In genomic region chr2:29931818-29932217, GRCh38 we compare ENCODE assay signal across 29 cellular contexts. TPM values are rescaled to one million over a fixed set of nuclear protein-coding genes. Genes with fewer than 3 reads are reported as not detected.
"Had no signal": no experiment of that assay in that cellular context is flagged by ENCODE, and none has a peak within 500 bp of the region (broad histone marks: within the 10 kb centered on the region; RNA-seq: fewer than 3 reads in every experiment).

No MANE protein-coding gene starts in this region.

- H3K36me3 ChIP-seq: colonic mucosa, gastrocnemius medialis, heart right ventricle, left lung, lower lobe of right lung had no signal

- H3K4me3 ChIP-seq: colonic mucosa, gastrocnemius medialis, heart right ventricle, left lung, lower lobe of right lung, mucosa of descending colon had no signal

- ATAC-seq: effector memory CD8-positive, alpha-beta T cell; esophagus mucosa; foreskin keratinocyte; gastrocnemius medialis; heart right ventricle; left cardiac atrium; left lung; left ventricle myocardium superior; lower lobe of right lung; mucosa of descending colon had no signal

- H3K4me1 ChIP-seq: colonic mucosa, foreskin keratinocyte, gastrocnemius medialis, heart right ventricle, left lung, lower lobe of right lung had no signal

- H3K27me3 ChIP-seq: colonic mucosa had no signal

- H3K27ac ChIP-seq: colonic mucosa, epithelial cell of prostate, foreskin keratinocyte, gastrocnemius medialis, heart right ventricle, left lung, lower lobe of right lung had no signal

- H3K9me3 ChIP-seq: colonic mucosa, gastrocnemius medialis, heart right ventricle, left lung, lower lobe of right lung, mucosa of descending colon had no signal

- DNase-seq: colonic mucosa; cortex of kidney; effector CD8-positive, alpha-beta T cell; effector memory CD8-positive, alpha-beta T cell; endodermal cell; erythroblast; foreskin keratinocyte; gastrocnemius medialis; glutamatergic neuron; head of caudate nucleus; heart right ventricle; hippocampal formation; left cardiac atrium; left lung; left ventricle myocardium superior; lower lobe of right lung; mesenchymal stem cell; mucosa of descending colon; naive B cell had no signal

- FAIRE-seq: endometrium, islet of Langerhans, keratinocyte had no signal

RNA-seq across cellular contexts. Expression of gene ALK, which starts 10.4 kb away (rescaled TPM):
- total RNA-seq: dermis microvascular lymphatic vessel endothelial cell, fibroblast of villous mesenchyme, foreskin keratinocyte, gastrocnemius medialis, glomerular endothelial cell, kidney epithelial cell, left ventricle myocardium superior, lung microvascular endothelial cell had no signal
- polyA plus RNA-seq: foreskin keratinocyte, keratinocyte had no signal
